ENCODE assay signal across 20 cellular contexts in genomic region chr16:53992057-53992378, GRCh38.
DNase-seq lines count a peak whose midpoint lies in the region; ATAC-seq and TF ChIP-seq lines count a peak whose summit lies in the region.
"Had no signal": no experiment of that assay in that cellular context is flagged by ENCODE, and none has a peak within 500 bp of the region (broad histone marks: within the 10 kb centered on the region; RNA-seq: fewer than 3 reads in every experiment).

No MANE protein-coding gene starts in this region.

- no peak for ATAC-seq in HG02642 (IDR thresholded peaks at IDR 0.05; ENCODE audit: poor library complexity, unreplicated experiment)
- ATAC-seq in PC-3: no peak
- ATAC-seq: stimulated activated naive B cell treated with anti-CD40 and anti-IgM and Interleukin-4, amounts not matched to agents 10 μg/mL and 1 μg/mL and 100 μg/mL, for 72 hours had no signal

- no peak overlapping the region for H3K9ac ChIP-seq in PC-3 (ENCODE audit: low read length)
- H3K9ac ChIP-seq: BLaER1 had no signal

- H3K36me3 ChIP-seq in PC-3 (ENCODE audit: low read depth, low read length): no peaks in the 10 kb centered on the region
- H3K36me3 ChIP-seq: BLaER1, tibial nerve had no signal

- H3K9me3 Mint-ChIP-seq in activated CD4-positive, alpha-beta T cell treated with anti-CD3 and anti-CD28 coated beads, Interleukin-2, amount 10 ng/mL, durations not matched to agents 24 days and 14 days: no peaks in the 10 kb centered on the region
- no peaks in the 10 kb centered on the region for H3K9me3 Mint-ChIP-seq in neural crest cell

- H3K27me3 Mint-ChIP-seq in activated CD4-positive, alpha-beta T cell treated with anti-CD3 and anti-CD28 coated beads, Interleukin-2, amount 10 ng/mL, durations not matched to agents 24 days and 14 days: no peaks in the 10 kb centered on the region
- no peaks in the 10 kb centered on the region for H3K27me3 Mint-ChIP-seq in neural crest cell (ENCODE audit: low read depth)
- H3K27me3 Mint-ChIP-seq: stimulated activated naive B cell treated with anti-CD40 and anti-IgM and Interleukin-4, amounts not matched to agents 10 μg/mL and 1 μg/mL and 100 μg/mL, for 72 hours had no signal

- DNase-seq in activated CD4-positive, alpha-beta T cell treated with anti-CD3 and anti-CD28 coated beads, Interleukin-2, amount 10 ng/mL, durations not matched to agents 24 days and 14 days: no peak
- DNase-seq in activated CD4-positive, alpha-beta T cell treated with anti-CD3 and anti-CD28 coated beads, Interleukin-2, amount 50 U/mL, for 48 hours: no peak
- no peak for DNase-seq in choroid plexus epithelial cell (ENCODE audit: low read depth)
- DNase-seq in neural crest cell (ENCODE audit: low read depth, low spot score): no peak
- DNase-seq in head of caudate nucleus: no peak
- DNase-seq in T-helper 9 cell: no peak
- DNase-seq in PC-3: no peak
- DNase-seq: activated CD4-positive, alpha-beta T cell treated with anti-CD3 and anti-CD28 coated beads for 48 hours; activated CD8-positive, alpha-beta memory T cell treated with anti-CD3 and anti-CD28 coated beads, Interleukin-2, amount 50 U/mL, for 4 hours; activated effector memory CD4-positive, alpha-beta T cell treated with anti-CD3 and anti-CD28 coated beads, Interleukin-2, amount 50 U/mL, for 16 hours; DMS 273 treated with DMSO at 0.1 percent for 48 hours; erythroblast; midbrain; NCI-H1930; NCI-H345; stimulated activated naive B cell treated with anti-CD40 and anti-IgM and Interleukin-4, amounts not matched to agents 10 μg/mL and 1 μg/mL and 100 μg/mL, for 72 hours had no signal

- H3K4me1 Mint-ChIP-seq in activated CD4-positive, alpha-beta T cell treated with anti-CD3 and anti-CD28 coated beads, Interleukin-2, amount 10 ng/mL, durations not matched to agents 24 days and 14 days: peaks cover 15% of the 10 kb centered on the region
- H3K4me1 Mint-ChIP-seq in neural crest cell: peaks cover 26% of the 10 kb centered on the region

- H3K4me2 ChIP-seq in PC-3 (ENCODE audit: low read length): no peak overlapping the region
- H3K4me2 ChIP-seq: BLaER1 had no signal

- CTCF ChIA-PET in PC-3 (lab: Charles Lee): no interaction called here

- no peaks in the 10 kb centered on the region for H3K79me2 ChIP-seq in PC-3 (ENCODE audit: low read length)

- no peak overlapping the region for H3K27ac ChIP-seq in PC-3 (ENCODE audit: low read length)
- H3K27ac ChIP-seq: BLaER1, SK-N-MC, tibial nerve had no signal

- POLR2A ChIA-PET in PC-3 (lab: Charles Lee; ENCODE audit: unreplicated experiment): no interaction called here

- TF ChIP-seq CTCF in choroid plexus epithelial cell (conservative IDR thresholded peaks at IDR 0.05; ENCODE audit: low read depth, low read length) (no peak), neural crest cell (conservative IDR thresholded peaks at IDR 0.05) (no peak), PC-3 (conservative IDR thresholded peaks at IDR 0.05; ENCODE audit: low read depth, low read length) (no peak)

- H3K27ac Mint-ChIP-seq in activated CD4-positive, alpha-beta T cell treated with anti-CD3 and anti-CD28 coated beads, Interleukin-2, amount 10 ng/mL, durations not matched to agents 24 days and 14 days: peak overlapping the region; percentile 74
- H3K27ac Mint-ChIP-seq in neural crest cell (ENCODE audit: unreplicated experiment): peak overlapping the region; percentile 76
- H3K27ac Mint-ChIP-seq: stimulated activated naive B cell treated with anti-CD40 and anti-IgM and Interleukin-4, amounts not matched to agents 10 μg/mL and 1 μg/mL and 100 μg/mL, for 72 hours had no signal

- no peaks in the 10 kb centered on the region for H3K27me3 ChIP-seq in PC-3 (ENCODE audit: low read length)
- H3K27me3 ChIP-seq: BLaER1, tibial nerve had no signal

- H3K4me3 Mint-ChIP-seq in activated CD4-positive, alpha-beta T cell treated with anti-CD3 and anti-CD28 coated beads, Interleukin-2, amount 10 ng/mL, durations not matched to agents 24 days and 14 days: peak overlapping the region; percentile 42
- H3K4me3 Mint-ChIP-seq in neural crest cell: no peak overlapping the region
- H3K4me3 Mint-ChIP-seq: stimulated activated naive B cell treated with anti-CD40 and anti-IgM and Interleukin-4, amounts not matched to agents 10 μg/mL and 1 μg/mL and 100 μg/mL, for 72 hours had no signal

- H3K9me3 ChIP-seq in PC-3 (ENCODE audit: low read length): no peaks in the 10 kb centered on the region
- H3K9me3 ChIP-seq: BLaER1, tibial nerve had no signal

- BruUV-seq in PC-3 (replicated peaks; lab: Mats Ljungman, UMichigan): no TSS peak

- H3K36me3 Mint-ChIP-seq in activated CD4-positive, alpha-beta T cell treated with anti-CD3 and anti-CD28 coated beads, Interleukin-2, amount 10 ng/mL, durations not matched to agents 24 days and 14 days (ENCODE audit: low read depth): peaks cover 1% of the 10 kb centered on the region
- no peaks in the 10 kb centered on the region for H3K36me3 Mint-ChIP-seq in neural crest cell (ENCODE audit: low read depth)

- intact Hi-C loops in activated CD4-positive, alpha-beta T cell treated with anti-CD3 and anti-CD28 coated beads, Interleukin-2, amount 10 ng/mL, durations not matched to agents 24 days and 14 days (cut with micrococcal nuclease): no loop called here
- intact Hi-C loops in head of caudate nucleus (cut with DNase I) (no loop called here), PC-3 (cut with micrococcal nuclease) (no loop called here)

- no peaks in the 10 kb centered on the region for H4K20me1 ChIP-seq in PC-3 (ENCODE audit: low read length)
- H4K20me1 ChIP-seq: BLaER1 had no signal

- peak overlapping the region; percentile 28 for H3K4me3 ChIP-seq in choroid plexus epithelial cell (ENCODE audit: low read depth, low read length)
- H3K4me3 ChIP-seq in PC-3 (ENCODE audit: low read length): no peak overlapping the region
- H3K4me3 ChIP-seq: BLaER1, SK-N-MC, tibial nerve had no signal

- no peaks in the 10 kb centered on the region for H3K4me1 ChIP-seq in PC-3 (ENCODE audit: insufficient read depth, low read length)

- H3F3A ChIP-seq in PC-3 (ENCODE audit: low read length, unreplicated experiment): no peaks in the 10 kb centered on the region

- no peaks in the 10 kb centered on the region for H3K9me2 ChIP-seq in PC-3 (replicated peaks; ENCODE audit: low read length)

- H2AFZ ChIP-seq in PC-3 (ENCODE audit: low read length): no peak overlapping the region
